ENCODE assay signal across 29 cellular contexts in the genomic region with DNA sequence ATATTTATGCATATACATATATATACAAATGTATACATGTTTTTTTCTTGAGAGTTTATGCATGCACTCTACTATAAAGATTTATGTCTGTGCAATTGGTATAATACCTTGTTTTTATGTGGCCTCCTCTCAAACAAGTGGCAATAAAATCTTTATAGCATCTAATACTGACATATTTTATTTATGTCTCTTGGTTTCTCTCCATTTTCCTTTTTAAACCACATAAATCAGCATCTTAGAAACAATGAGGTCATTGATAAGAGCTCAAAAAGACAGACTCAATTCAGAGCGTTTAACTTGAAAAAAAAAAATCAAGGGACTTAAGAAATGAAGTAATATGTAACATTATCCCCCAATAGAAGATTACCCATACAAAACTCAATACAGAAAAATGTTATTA.
"Had no signal": no experiment of that assay in that cellular context is flagged by ENCODE, and none has a peak within 500 bp of the region (broad histone marks: within the 10 kb centered on the region; RNA-seq: fewer than 3 reads in every experiment).

No MANE protein-coding gene starts in this region.

- H3K9me3 ChIP-seq: adrenal gland, body of pancreas, esophagus squamous epithelium had no signal

- H3K27ac ChIP-seq: adrenal gland, body of pancreas, esophagus squamous epithelium had no signal

- ATAC-seq: activated CD4-positive, alpha-beta T cell treated with anti-CD3 and anti-CD28 coated beads for 36 hours; activated CD8-positive, alpha-beta memory T cell treated with anti-CD3 and anti-CD28 coated beads, Interleukin-2, amount 10 ng/mL, durations not matched to agents 7 days and 5 days; activated CD8-positive, alpha-beta T cell treated with anti-CD3 and anti-CD28 coated beads, Interleukin-2, amount 10 ng/mL, durations not matched to agents 7 days and 5 days; activated naive CD8-positive, alpha-beta T cell treated with anti-CD3 and anti-CD28 coated beads, Interleukin-2, amount 50 U/mL, for 24 hours; body of pancreas; effector memory CD8-positive, alpha-beta T cell had no signal

- DNase-seq: activated CD4-positive, alpha-beta memory T cell treated with anti-CD3 and anti-CD28 coated beads for 36 hours; activated CD4-positive, alpha-beta T cell treated with anti-CD3 and anti-CD28 coated beads for 36 hours; activated CD4-positive, alpha-beta T cell treated with anti-CD3 and anti-CD28 coated beads, Interleukin-2, amount 10 ng/mL, durations not matched to agents 24 days and 14 days; activated CD4-positive, CD25-positive, alpha-beta regulatory T cell; activated CD4-positive, CD25-positive, alpha-beta regulatory T cell treated with anti-CD3 and anti-CD28 coated beads, Interleukin-2, amount 50 U/mL, for 72 hours; activated CD8-positive, alpha-beta memory T cell treated with anti-CD3 and anti-CD28 coated beads, Interleukin-2, amount 10 ng/mL, durations not matched to agents 7 days and 5 days; activated CD8-positive, alpha-beta memory T cell treated with anti-CD3 and anti-CD28 coated beads, Interleukin-2, amount 50 U/mL, for 4 hours; activated CD8-positive, alpha-beta T cell treated with anti-CD3 and anti-CD28 coated beads, Interleukin-2, amount 10 ng/mL, durations not matched to agents 7 days and 5 days; activated effector memory CD4-positive, alpha-beta T cell treated with anti-CD3 and anti-CD28 coated beads, Interleukin-2, amount 50 U/mL, for 16 hours; activated naive CD4-positive, alpha-beta T cell treated with anti-CD3 and anti-CD28 coated beads for 36 hours; activated naive CD8-positive, alpha-beta T cell treated with anti-CD3 and anti-CD28 coated beads for 36 hours; activated naive CD8-positive, alpha-beta T cell treated with anti-CD3 and anti-CD28 coated beads, Interleukin-2, amount 50 U/mL, for 24 hours; activated T-cell treated with anti-CD3 and anti-CD28 coated beads, Interleukin-2, amount 50 U/mL, for 1 hour; activated T-cell treated with anti-CD3 and anti-CD28 coated beads, Interleukin-2, amount 50 U/mL, for 48 hours; adrenal gland; amygdala; aorta; body of pancreas; caudate nucleus; cortex of kidney; dermis blood vessel endothelial cell; effector CD4-positive, alpha-beta T cell; effector memory CD8-positive, alpha-beta T cell; erythroblast; esophagus squamous epithelium; head of caudate nucleus; T-helper 2 cell had no signal

- FAIRE-seq: colon, frontal cortex had no signal

- H3K36me3 ChIP-seq: adrenal gland, esophagus squamous epithelium had no signal

- H3K4me3 ChIP-seq: adrenal gland, esophagus squamous epithelium had no signal

- H3K4me1 ChIP-seq: adrenal gland, body of pancreas, esophagus squamous epithelium had no signal

- H3K27me3 ChIP-seq: adrenal gland, body of pancreas, esophagus squamous epithelium had no signal
